In the genomic region with DNA sequence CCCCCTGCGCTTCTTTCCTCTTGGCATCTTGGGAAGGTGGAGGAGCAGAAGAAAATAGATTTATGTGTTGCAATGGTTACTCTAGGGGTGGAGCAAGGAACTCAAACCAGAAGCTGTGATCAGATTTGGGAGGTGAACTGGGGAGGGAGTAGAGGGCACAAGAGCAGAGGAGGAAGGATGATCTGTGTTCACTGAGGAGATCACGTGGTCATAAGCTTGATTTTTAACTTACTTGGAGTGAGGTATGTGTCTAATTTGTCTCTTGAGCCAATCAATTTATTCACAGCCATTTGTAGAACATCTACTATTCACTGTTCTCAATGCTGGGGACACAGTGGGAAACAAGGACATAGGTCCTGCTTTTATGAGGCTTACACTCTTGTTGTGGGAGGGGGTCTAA, we compare ENCODE assay signal across 8 cellular contexts.
"Had no signal": no experiment of that assay in that cellular context is flagged by ENCODE, and none has a peak within 500 bp of the region (broad histone marks: within the 10 kb centered on the region; RNA-seq: fewer than 3 reads in every experiment).

No MANE protein-coding gene starts in this region.

- H2AFZ ChIP-seq: GM23248 had no signal

- DNase-seq: GM23248, GOT3, H9, HCEC 1CT, IMR-90, KBM-7 had no signal

- H3K27ac ChIP-seq: GM23248, HL-60 had no signal

- H3K4me3 ChIP-seq: GM23248 had no signal

- FAIRE-seq: H54 had no signal

- H3K9ac ChIP-seq: GM23248 had no signal
